ENCODE assay signal across 1 cellular context in the genomic region with DNA sequence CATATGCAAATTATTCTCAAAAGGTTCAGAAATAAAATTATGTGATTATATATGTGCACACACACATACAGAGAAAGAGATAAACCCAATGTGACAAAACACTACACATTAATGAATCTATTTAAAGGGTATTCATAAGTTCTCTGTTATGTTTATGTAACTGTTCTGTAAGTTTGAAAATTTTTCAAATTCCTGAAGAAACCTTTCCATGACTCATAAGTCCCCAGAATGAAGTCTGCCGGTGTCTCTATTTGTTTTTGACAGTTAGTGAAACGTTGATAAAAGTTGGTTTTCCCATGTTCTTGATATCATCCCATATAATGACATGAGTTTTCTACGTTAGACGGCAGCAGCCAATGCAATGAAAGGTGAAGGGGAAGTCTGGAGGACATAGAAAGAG.
TF ChIP-seq lines count a peak whose summit lies in the region.

No MANE protein-coding gene starts in this region.

TF ChIP-seq in SK-N-SH treated with all-trans-retinoic acid at 6 μM for 48 hours, 23 proteins besides CTCF, POLR2A, EP300 and RAD21 (continued from another document):
- no peak for TF ChIP-seq CSRNP3 (CRISPR knock-in tag; IDR thresholded peaks at IDR 0.05)
- TF ChIP-seq ARNTL (CRISPR knock-in tag; IDR thresholded peaks at IDR 0.05; ENCODE audit: borderline replicate concordance, low read depth) = no peak
- no peak for TF ChIP-seq PPARA (CRISPR knock-in tag; IDR thresholded peaks at IDR 0.05; ENCODE audit: borderline replicate concordance)
- no peak for TF ChIP-seq ESRRG (CRISPR knock-in tag; IDR thresholded peaks at IDR 0.05)
- no peak for TF ChIP-seq CSDC2 (CRISPR knock-in tag; IDR thresholded peaks at IDR 0.05)
- no peak for TF ChIP-seq ZNF565 (CRISPR knock-in tag; conservative IDR thresholded peaks at IDR 0.05; ENCODE audit: low read depth)
- no peak for TF ChIP-seq BACH2 (CRISPR knock-in tag; IDR thresholded peaks at IDR 0.05; ENCODE audit: borderline replicate concordance)
- no peak for TF ChIP-seq TOX (CRISPR knock-in tag; IDR thresholded peaks at IDR 0.05; ENCODE audit: borderline replicate concordance)
- TF ChIP-seq, protein P1, sequence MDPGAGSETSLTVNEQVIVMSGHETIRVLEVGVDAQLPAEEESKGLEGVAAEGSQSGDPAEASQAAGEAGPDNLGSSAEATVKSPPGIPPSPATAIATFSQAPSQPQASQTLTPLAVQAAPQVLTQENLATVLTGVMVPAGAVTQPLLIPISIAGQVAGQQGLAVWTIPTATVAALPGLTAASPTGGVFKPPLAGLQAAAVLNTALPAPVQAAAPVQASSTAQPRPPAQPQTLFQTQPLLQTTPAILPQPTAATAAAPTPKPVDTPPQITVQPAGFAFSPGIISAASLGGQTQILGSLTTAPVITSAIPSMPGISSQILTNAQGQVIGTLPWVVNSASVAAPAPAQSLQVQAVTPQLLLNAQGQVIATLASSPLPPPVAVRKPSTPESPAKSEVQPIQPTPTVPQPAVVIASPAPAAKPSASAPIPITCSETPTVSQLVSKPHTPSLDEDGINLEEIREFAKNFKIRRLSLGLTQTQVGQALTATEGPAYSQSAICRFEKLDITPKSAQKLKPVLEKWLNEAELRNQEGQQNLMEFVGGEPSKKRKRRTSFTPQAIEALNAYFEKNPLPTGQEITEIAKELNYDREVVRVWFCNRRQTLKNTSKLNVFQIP (CRISPR knock-in tag; IDR thresholded peaks at IDR 0.05; ENCODE audit: borderline replicate concordance, low read depth) = no peak
- TF ChIP-seq TSHZ2 (CRISPR knock-in tag; IDR thresholded peaks at IDR 0.05) = no peak
- TF ChIP-seq SNAI2 (CRISPR knock-in tag; IDR thresholded peaks at IDR 0.05) = no peak
- TF ChIP-seq, protein P2, sequence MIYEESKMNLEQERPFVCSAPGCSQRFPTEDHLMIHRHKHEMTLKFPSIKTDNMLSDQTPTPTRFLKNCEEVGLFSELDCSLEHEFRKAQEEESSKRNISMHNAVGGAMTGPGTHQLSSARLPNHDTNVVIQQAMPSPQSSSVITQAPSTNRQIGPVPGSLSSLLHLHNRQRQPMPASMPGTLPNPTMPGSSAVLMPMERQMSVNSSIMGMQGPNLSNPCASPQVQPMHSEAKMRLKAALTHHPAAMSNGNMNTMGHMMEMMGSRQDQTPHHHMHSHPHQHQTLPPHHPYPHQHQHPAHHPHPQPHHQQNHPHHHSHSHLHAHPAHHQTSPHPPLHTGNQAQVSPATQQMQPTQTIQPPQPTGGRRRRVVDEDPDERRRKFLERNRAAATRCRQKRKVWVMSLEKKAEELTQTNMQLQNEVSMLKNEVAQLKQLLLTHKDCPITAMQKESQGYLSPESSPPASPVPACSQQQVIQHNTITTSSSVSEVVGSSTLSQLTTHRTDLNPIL (CRISPR knock-in tag; IDR thresholded peaks at IDR 0.05; ENCODE audit: low read depth) = no peak
- no peak for TF ChIP-seq ZFP30 (CRISPR knock-in tag; IDR thresholded peaks at IDR 0.05)
- no peak for TF ChIP-seq GLIS3 (CRISPR knock-in tag; IDR thresholded peaks at IDR 0.05)
